Comparison of ENCODE assay signal across 17 cellular contexts in the genomic region with DNA sequence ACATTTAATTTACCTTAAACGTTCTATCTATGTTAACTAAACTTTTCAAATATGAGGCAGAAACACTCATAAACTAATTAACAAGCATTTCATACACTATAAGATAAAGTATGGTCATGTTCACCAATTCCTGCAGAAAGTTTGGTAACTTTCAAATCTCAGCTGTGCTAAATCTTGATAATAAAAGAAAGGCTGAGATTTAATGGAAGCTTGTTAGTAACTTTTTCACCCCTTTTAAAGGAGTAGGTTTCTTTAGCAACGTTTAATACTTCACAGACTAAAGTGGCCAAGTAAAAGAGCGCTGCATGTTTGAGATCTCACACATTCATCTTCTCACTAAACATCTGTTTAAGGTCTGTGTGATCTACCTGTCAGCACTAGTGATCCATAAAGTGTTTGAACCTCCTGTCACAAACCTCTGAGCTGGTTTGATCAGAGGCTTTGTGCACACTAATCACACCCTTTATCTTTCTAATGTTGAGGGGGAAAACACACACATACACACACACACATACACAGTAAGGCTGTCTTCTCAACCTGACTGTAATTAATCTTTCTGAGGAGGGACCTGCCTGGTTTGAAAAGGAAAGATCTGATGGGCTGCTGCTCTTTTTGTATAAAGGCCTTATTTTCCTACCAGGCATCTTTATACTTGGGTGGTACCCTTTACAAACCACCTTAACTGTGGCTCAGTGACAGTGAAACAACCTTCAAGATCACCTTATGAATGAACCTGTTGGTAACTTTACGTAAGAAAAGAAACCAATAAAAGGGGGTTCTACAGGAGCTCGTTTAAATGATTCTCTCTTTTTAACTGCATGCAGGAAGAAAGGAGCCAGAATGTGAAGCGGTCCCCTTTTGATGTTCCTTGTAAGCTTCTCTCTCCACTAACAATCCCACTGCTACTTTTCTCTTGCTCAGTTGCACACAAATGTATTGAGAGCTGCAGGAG.
"Had no signal": no experiment of that assay in that cellular context is flagged by ENCODE, and none has a peak within 500 bp of the region (broad histone marks: within the 10 kb centered on the region; RNA-seq: fewer than 3 reads in every experiment).

No MANE protein-coding gene starts in this region.

- H3K4me3 Mint-ChIP-seq: activated T-cell treated with anti-CD3 and anti-CD28 coated beads, Interleukin-2, amount 50 U/mL, for 24 hours; dendritic cell treated with granulocyte-macrophage colony-stimulating factor and Interleukin-4, amounts not matched to agents 40 ng/mL and 50 ng/mL, for 4 days; nephron; stimulated activated naive CD8-positive, alpha-beta T cell treated with anti-CD3 and anti-CD28 coated beads, Interleukin-15, amount 100 ng/mL, for 72 hours; T-helper 17 cell had no signal

- H3K27me3 Mint-ChIP-seq: activated T-cell treated with anti-CD3 and anti-CD28 coated beads, Interleukin-2, amount 50 U/mL, for 24 hours; dendritic cell treated with granulocyte-macrophage colony-stimulating factor and Interleukin-4, amounts not matched to agents 40 ng/mL and 50 ng/mL, for 4 days; stimulated activated naive CD8-positive, alpha-beta T cell treated with anti-CD3 and anti-CD28 coated beads, Interleukin-15, amount 100 ng/mL, for 72 hours; T-helper 17 cell had no signal

- H3K9me3 ChIP-seq: left ventricle myocardium inferior, ovary, testis had no signal

- H3K4me3 ChIP-seq: left ventricle myocardium inferior, ovary, testis had no signal

- H3K27me3 ChIP-seq: brain microvascular endothelial cell, ovary, testis had no signal

- H3K36me3 ChIP-seq: brain microvascular endothelial cell, left ventricle myocardium inferior, ovary had no signal

- ATAC-seq: activated naive CD4-positive, alpha-beta T cell treated with anti-CD3 and anti-CD28 coated beads, Interleukin-2, amount 50 U/mL, for 72 hours; stimulated activated naive CD8-positive, alpha-beta T cell treated with anti-CD3 and anti-CD28 coated beads, Interleukin-15, amount 100 ng/mL, for 72 hours; T-helper 17 cell had no signal

- DNase-seq: activated CD4-positive, CD25-positive, alpha-beta regulatory T cell; activated effector memory CD4-positive, alpha-beta T cell treated with anti-CD3 and anti-CD28 coated beads, Interleukin-2, amount 50 U/mL, for 16 hours; activated T-cell treated with anti-CD3 and anti-CD28 coated beads, Interleukin-2, amount 50 U/mL, for 24 hours; amniotic stem cell; brain microvascular endothelial cell; cerebellar nuclear complex; erythroblast; left ventricle myocardium inferior; mesenchymal stem cell; ovary; stimulated activated CD4-positive, alpha-beta T cell treated with anti-CD3 and anti-CD28 coated beads, Interleukin-4, amount 100 ng/mL, for 24 hours; stimulated activated naive CD8-positive, alpha-beta T cell treated with anti-CD3 and anti-CD28 coated beads, Interleukin-15, amount 100 ng/mL, for 72 hours; T-helper 17 cell; testis had no signal

- H3K4me1 Mint-ChIP-seq: nephron; stimulated activated naive CD8-positive, alpha-beta T cell treated with anti-CD3 and anti-CD28 coated beads, Interleukin-15, amount 100 ng/mL, for 72 hours; T-helper 17 cell had no signal

- H3K27ac Mint-ChIP-seq: activated naive CD4-positive, alpha-beta T cell treated with anti-CD3 and anti-CD28 coated beads, Interleukin-2, amount 50 U/mL, for 72 hours; activated T-cell treated with anti-CD3 and anti-CD28 coated beads, Interleukin-2, amount 50 U/mL, for 24 hours; dendritic cell treated with granulocyte-macrophage colony-stimulating factor and Interleukin-4, amounts not matched to agents 40 ng/mL and 50 ng/mL, for 4 days; nephron; stimulated activated naive CD8-positive, alpha-beta T cell treated with anti-CD3 and anti-CD28 coated beads, Interleukin-15, amount 100 ng/mL, for 72 hours; T-helper 17 cell had no signal

- H3K36me3 Mint-ChIP-seq: activated naive CD4-positive, alpha-beta T cell treated with anti-CD3 and anti-CD28 coated beads, Interleukin-2, amount 50 U/mL, for 72 hours had no signal

- H3K9me3 Mint-ChIP-seq: dendritic cell treated with granulocyte-macrophage colony-stimulating factor and Interleukin-4, amounts not matched to agents 40 ng/mL and 50 ng/mL, for 4 days; nephron; stimulated activated naive CD8-positive, alpha-beta T cell treated with anti-CD3 and anti-CD28 coated beads, Interleukin-15, amount 100 ng/mL, for 72 hours had no signal

- H3K4me1 ChIP-seq: left ventricle myocardium inferior, testis had no signal

- H3K27ac ChIP-seq: brain microvascular endothelial cell, left ventricle myocardium inferior, ovary, testis had no signal
